1 cellular context compared by ENCODE assay signal in the genomic region with DNA sequence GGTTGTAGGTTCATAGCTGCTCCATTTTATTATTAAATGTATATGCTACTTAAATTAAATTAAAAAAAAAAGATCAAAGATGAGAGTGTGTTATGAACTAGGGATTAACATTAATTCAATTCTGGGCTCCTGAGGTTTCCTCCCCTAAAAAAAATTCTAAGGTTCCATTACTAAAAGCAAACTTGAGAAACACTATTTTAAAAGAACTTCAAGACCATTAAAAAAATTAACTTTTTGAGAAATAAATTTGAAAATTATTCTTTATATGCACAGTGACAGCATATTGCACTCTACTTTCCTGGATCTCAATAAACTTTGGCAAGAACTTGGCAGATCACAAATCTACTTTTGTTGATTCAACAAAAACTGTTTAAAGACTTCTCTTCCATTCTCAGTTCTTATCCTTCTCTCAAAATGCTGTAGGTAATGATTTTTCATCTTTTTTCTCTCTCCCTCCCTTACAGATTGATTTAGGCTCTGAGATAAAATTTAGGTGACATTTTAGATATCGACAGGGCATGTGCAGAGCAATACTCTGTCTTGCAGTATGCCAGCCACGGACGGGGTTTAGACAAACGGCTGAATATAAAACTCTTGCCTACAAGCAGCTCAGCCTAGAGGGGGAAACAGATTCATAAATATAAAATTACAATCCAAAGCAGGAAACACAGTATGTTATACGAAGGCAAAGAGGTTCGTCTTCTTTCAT.
A peak's percentile ranks its signal among the peaks of the same experiment; 100 is the strongest.
TF ChIP-seq lines count a peak whose summit lies in the region.

No MANE protein-coding gene starts in this region.

TF ChIP-seq in GM12878, 131 proteins besides CTCF, POLR2A, EP300 and RAD21 (continued from another document):
- TF ChIP-seq TBL1XR1 (IDR thresholded peaks at IDR 0.05; ENCODE audit: low read depth, low read length) = no peak
- TF ChIP-seq, protein P1, sequence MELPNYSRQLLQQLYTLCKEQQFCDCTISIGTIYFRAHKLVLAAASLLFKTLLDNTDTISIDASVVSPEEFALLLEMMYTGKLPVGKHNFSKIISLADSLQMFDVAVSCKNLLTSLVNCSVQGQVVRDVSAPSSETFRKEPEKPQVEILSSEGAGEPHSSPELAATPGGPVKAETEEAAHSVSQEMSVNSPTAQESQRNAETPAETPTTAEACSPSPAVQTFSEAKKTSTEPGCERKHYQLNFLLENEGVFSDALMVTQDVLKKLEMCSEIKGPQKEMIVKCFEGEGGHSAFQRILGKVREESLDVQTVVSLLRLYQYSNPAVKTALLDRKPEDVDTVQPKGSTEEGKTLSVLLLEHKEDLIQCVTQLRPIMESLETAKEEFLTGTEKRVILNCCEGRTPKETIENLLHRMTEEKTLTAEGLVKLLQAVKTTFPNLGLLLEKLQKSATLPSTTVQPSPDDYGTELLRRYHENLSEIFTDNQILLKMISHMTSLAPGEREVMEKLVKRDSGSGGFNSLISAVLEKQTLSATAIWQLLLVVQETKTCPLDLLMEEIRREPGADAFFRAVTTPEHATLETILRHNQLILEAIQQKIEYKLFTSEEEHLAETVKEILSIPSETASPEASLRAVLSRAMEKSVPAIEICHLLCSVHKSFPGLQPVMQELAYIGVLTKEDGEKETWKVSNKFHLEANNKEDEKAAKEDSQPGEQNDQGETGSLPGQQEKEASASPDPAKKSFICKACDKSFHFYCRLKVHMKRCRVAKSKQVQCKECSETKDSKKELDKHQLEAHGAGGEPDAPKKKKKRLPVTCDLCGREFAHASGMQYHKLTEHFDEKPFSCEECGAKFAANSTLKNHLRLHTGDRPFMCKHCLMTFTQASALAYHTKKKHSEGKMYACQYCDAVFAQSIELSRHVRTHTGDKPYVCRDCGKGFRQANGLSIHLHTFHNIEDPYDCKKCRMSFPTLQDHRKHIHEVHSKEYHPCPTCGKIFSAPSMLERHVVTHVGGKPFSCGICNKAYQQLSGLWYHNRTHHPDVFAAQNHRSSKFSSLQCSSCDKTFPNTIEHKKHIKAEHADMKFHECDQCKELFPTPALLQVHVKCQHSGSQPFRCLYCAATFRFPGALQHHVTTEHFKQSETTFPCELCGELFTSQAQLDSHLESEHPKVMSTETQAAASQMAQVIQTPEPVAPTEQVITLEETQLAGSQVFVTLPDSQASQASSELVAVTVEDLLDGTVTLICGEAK (IDR thresholded peaks at IDR 0.05; ENCODE audit: borderline replicate concordance) = peak; percentile 28; the same call in 1 of the 2 replicates
- 0 out of 2 replicates have a peak, but pooled peaks have one; percentile 24 for TF ChIP-seq TCF7 (IDR thresholded peaks at IDR 0.05; ENCODE audit: borderline replicate concordance)
- no peak for TF ChIP-seq IRF4 (IDR thresholded peaks at IDR 0.05; ENCODE audit: low read depth, low read length)
- TF ChIP-seq SMAD5 (IDR thresholded peaks at IDR 0.05; ENCODE audit: low read depth) = no peak
- no peak for TF ChIP-seq SRF (IDR thresholded peaks at IDR 0.05; ENCODE audit: low read depth in 2 of 2, low read length in 2 of 2)
- TF ChIP-seq YY1 (IDR thresholded peaks at IDR 0.05; ENCODE audit: low read depth, low read length) = no peak
- TF ChIP-seq CREM (IDR thresholded peaks at IDR 0.05; ENCODE audit: low read depth) = no peak
- TF ChIP-seq FOS (IDR thresholded peaks at IDR 0.05; ENCODE audit: borderline replicate concordance, extremely low read depth, insufficient read length) = no peak
- no peak for TF ChIP-seq BRCA1 (IDR thresholded peaks at IDR 0.05; ENCODE audit: low read depth, low read length)
- TF ChIP-seq BHLHE40 (IDR thresholded peaks at IDR 0.05; ENCODE audit: borderline replicate concordance in 1 of 2, low read depth in 2 of 2, low read length in 1 of 2) = 0 out of 4 replicates have a peak, but pooled peaks of 1 of the 2 experiments have one; percentile 11
- TF ChIP-seq, protein P2, sequence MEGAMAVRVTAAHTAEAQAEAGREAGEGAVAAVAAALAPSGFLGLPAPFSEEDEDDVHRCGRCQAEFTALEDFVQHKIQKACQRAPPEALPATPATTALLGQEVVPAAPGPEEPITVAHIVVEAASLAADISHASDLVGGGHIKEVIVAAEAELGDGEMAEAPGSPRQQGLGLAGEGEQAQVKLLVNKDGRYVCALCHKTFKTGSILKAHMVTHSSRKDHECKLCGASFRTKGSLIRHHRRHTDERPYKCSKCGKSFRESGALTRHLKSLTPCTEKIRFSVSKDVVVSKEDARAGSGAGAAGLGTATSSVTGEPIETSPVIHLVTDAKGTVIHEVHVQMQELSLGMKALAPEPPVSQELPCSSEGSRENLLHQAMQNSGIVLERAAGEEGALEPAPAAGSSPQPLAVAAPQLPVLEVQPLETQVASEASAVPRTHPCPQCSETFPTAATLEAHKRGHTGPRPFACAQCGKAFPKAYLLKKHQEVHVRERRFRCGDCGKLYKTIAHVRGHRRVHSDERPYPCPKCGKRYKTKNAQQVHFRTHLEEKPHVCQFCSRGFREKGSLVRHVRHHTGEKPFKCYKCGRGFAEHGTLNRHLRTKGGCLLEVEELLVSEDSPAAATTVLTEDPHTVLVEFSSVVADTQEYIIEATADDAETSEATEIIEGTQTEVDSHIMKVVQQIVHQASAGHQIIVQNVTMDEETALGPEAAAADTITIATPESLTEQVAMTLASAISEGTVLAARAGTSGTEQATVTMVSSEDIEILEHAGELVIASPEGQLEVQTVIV (IDR thresholded peaks at IDR 0.05; ENCODE audit: borderline replicate concordance, partially characterized antibody) = no peak
